ENCODE assay signal across 1 cellular context in genomic region chr10:86024555-86025001, GRCh38.
TF ChIP-seq lines count a peak whose summit lies in the region.

No MANE protein-coding gene starts in this region.

TF ChIP-seq in K562, 482 proteins besides CTCF, POLR2A, EP300 and RAD21 (continued from another document and continues in another):
- TF ChIP-seq UBTF (IDR thresholded peaks at IDR 0.05; ENCODE audit: borderline replicate concordance in 1 of 2, low read depth in 2 of 2, low read length in 2 of 2) (no peak), NFE2 (IDR thresholded peaks at IDR 0.05; ENCODE audit: low read depth) (no peak), PPARD (CRISPR knock-in tag; IDR thresholded peaks at IDR 0.05) (no peak), SNAPC5 (CRISPR knock-in tag; IDR thresholded peaks at IDR 0.05) (no peak), SAFB2 (IDR thresholded peaks at IDR 0.05; ENCODE audit: borderline replicate concordance, low read depth, low read length, severe bottlenecking) (no peak), TCFL5 (CRISPR knock-in tag; conservative IDR thresholded peaks at IDR 0.05) (no peak), HDAC1 (IDR thresholded peaks at IDR 0.05) (no peak), RBM39 (optimal IDR thresholded peaks at IDR 0.05; ENCODE audit: low read depth, low read length) (no peak), SNIP1 (IDR thresholded peaks at IDR 0.05; ENCODE audit: low read depth) (no peak), WHSC1 (IDR thresholded peaks at IDR 0.05; ENCODE audit: low read length) (no peak), E4F1 (CRISPR knock-in tag; IDR thresholded peaks at IDR 0.05; ENCODE audit: borderline replicate concordance) (no peak), FOXO4 (CRISPR knock-in tag; IDR thresholded peaks at IDR 0.05) (no peak), KAT2B (IDR thresholded peaks at IDR 0.05; ENCODE audit: low read depth, low read length) (no peak), THRAP3 (IDR thresholded peaks at IDR 0.05; ENCODE audit: borderline replicate concordance) (no peak), C11orf30 (IDR thresholded peaks at IDR 0.05; ENCODE audit: low read depth) (no peak), FOXP4 (CRISPR knock-in tag; IDR thresholded peaks at IDR 0.05; ENCODE audit: borderline replicate concordance) (no peak), ETV5 (CRISPR knock-in tag; IDR thresholded peaks at IDR 0.05; ENCODE audit: low read depth) (no peak), ATF3 (IDR thresholded peaks at IDR 0.05) (no peak), ATF3 (CRISPR knock-in tag; conservative IDR thresholded peaks at IDR 0.05) (no peak), CBFA2T2 (conservative IDR thresholded peaks at IDR 0.05) (peak; percentile 36; the same call in 1 of the 2 replicates), TAF1 (IDR thresholded peaks at IDR 0.05; ENCODE audit: control insufficient read depth, extremely low read depth, insufficient read depth, low read length, severe bottlenecking) (no peak), PHF8 (IDR thresholded peaks at IDR 0.05; ENCODE audit: borderline replicate concordance, low read length) (no peak), STAT5B (CRISPR knock-in tag; IDR thresholded peaks at IDR 0.05) (no peak), SETDB1 (IDR thresholded peaks at IDR 0.05; ENCODE audit: low read length) (no peak), ZNF75A (CRISPR knock-in tag; IDR thresholded peaks at IDR 0.05) (no peak), SAFB (IDR thresholded peaks at IDR 0.05; ENCODE audit: borderline replicate concordance, low read depth, low read length) (no peak), ZNF592 (IDR thresholded peaks at IDR 0.05) (no peak), MED1 (CRISPR knock-in tag; IDR thresholded peaks at IDR 0.05; ENCODE audit: borderline replicate concordance) (no peak), ZNF124 (CRISPR knock-in tag; IDR thresholded peaks at IDR 0.05) (no peak), MXI1 (IDR thresholded peaks at IDR 0.05; ENCODE audit: low read depth, low read length) (no peak), MITF (IDR thresholded peaks at IDR 0.05) (no peak), TCF3 (CRISPR knock-in tag; IDR thresholded peaks at IDR 0.05) (0 out of 2 replicates have a peak, but pooled peaks have one; percentile 19), NEUROD1 (IDR thresholded peaks at IDR 0.05; ENCODE audit: borderline replicate concordance, low read depth, low read length, partially characterized antibody) (no peak), RREB1 (CRISPR knock-in tag; IDR thresholded peaks at IDR 0.05) (no peak), CTBP1 (IDR thresholded peaks at IDR 0.05; ENCODE audit: borderline replicate concordance) (0 out of 2 replicates have a peak, but pooled peaks have one; percentile 17), TRIM25 (IDR thresholded peaks at IDR 0.05; ENCODE audit: borderline replicate concordance) (no peak)
